Comparison of ENCODE assay signal across 10 cellular contexts in the genomic region with DNA sequence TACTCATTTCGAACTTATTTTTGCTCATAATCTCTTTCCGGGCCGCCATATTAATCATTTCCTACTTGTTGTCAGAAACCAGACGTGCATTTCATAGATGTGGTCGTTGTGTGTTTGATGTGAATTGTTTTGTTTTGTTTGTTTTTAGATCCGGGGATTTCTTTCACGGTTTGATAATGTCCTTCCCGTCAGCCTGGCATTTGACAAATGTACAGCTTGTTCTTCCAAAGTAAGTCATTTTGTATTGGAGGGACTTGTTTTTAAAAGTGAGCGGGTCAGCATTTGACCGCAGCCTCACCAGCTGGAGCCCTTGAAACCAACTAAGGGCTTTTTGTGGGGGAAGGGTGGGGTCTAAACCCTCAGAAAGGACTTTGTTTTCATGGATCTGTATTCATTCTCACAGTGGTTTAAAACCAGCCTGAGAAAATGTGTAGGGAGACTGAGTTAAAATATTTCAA.
DNase-seq lines count a peak whose midpoint lies in the region; ATAC-seq and TF ChIP-seq lines count a peak whose summit lies in the region.
"Had no signal": no experiment of that assay in that cellular context is flagged by ENCODE, and none has a peak within 500 bp of the region (broad histone marks: within the 10 kb centered on the region; RNA-seq: fewer than 3 reads in every experiment).

No MANE protein-coding gene starts in this region.

- no peaks in the 10 kb centered on the region for H3K9me3 Mint-ChIP-seq in CD4-positive, alpha-beta T cell
- H3K9me3 Mint-ChIP-seq in activated CD4-positive, alpha-beta memory T cell treated with anti-CD3 and anti-CD28 coated beads for 36 hours = no peaks in the 10 kb centered on the region

- POLR2A ChIA-PET in CD4-positive, alpha-beta T cell (lab: Charles Lee) = interaction anchor here (1.0 to 1.3 kb wide), 3 partner anchors 13 to 467 kb away, joined by 3 read pairs; partner anchors contain the start of gene TAMM41
- POLR2A ChIA-PET in activated CD4-positive, alpha-beta memory T cell treated with anti-CD3 and anti-CD28 coated beads for 36 hours (lab: Charles Lee) = no interaction called here

- CTCF ChIA-PET in CD4-positive, alpha-beta T cell (lab: Charles Lee) = interaction anchor here (0.8 to 2.8 kb wide), 8 partner anchors 244 to 1100 kb away, joined by 3 to 16 read pairs (median 5); partner anchors contain the start of gene TAMM41
- CTCF ChIA-PET in activated CD4-positive, alpha-beta memory T cell treated with anti-CD3 and anti-CD28 coated beads for 36 hours (lab: Charles Lee) = interaction anchor here (0.6 to 3.6 kb wide), 11 partner anchors 9 to 424 kb away, joined by 3 to 56 read pairs (median 5); partner anchors contain the start of gene VGLL4

- no peak overlapping the region for H2BK15ac ChIP-seq in neuronal stem cell (ENCODE audit: low read length)

- H3K4me1 ChIP-seq in right cardiac atrium (ENCODE audit: control insufficient read depth, insufficient read depth, low read length) = peaks cover 3% of the 10 kb centered on the region
- H3K4me1 ChIP-seq in heart left ventricle = peaks cover 0 to 18% (median 2%) of the 10 kb centered on the region in 12 donors
- peaks cover 3 to 11% of the 10 kb centered on the region in 2 donors for H3K4me1 ChIP-seq in neuronal stem cell (ENCODE audit: control insufficient read depth in 2 of 2, insufficient read depth in 1 of 2, low read depth in 1 of 2, low read length in 2 of 2)

- no peak for TF ChIP-seq POLR2A in heart left ventricle (IDR thresholded peaks at IDR 0.05)

- no peak overlapping the region for H3K4me3 Mint-ChIP-seq in CD4-positive, alpha-beta T cell
- no peak overlapping the region for H3K4me3 Mint-ChIP-seq in activated CD4-positive, alpha-beta memory T cell treated with anti-CD3 and anti-CD28 coated beads for 36 hours

- H3K9me3 ChIP-seq in right cardiac atrium (ENCODE audit: control insufficient read depth, low read length) = no peaks in the 10 kb centered on the region
- H3K9me3 ChIP-seq in heart left ventricle = no peaks in the 10 kb centered on the region
- no peaks in the 10 kb centered on the region for H3K9me3 ChIP-seq in neuronal stem cell (replicated peaks in 1 of 2; ENCODE audit: control insufficient read depth in 2 of 2, insufficient read depth in 1 of 2, low read depth in 1 of 2, low read length in 2 of 2)
- H3K9me3 ChIP-seq in CD4-positive, alpha-beta T cell (ENCODE audit: control insufficient read depth, low read length) = no peaks in the 10 kb centered on the region

- intact Hi-C loops in right cardiac atrium (cut with DNase I) = loop anchor here (2.0 to 10.0 kb wide), 5 partner anchors 272 to 427 kb away; no protein-coding TSS in a partner anchor
- intact Hi-C loops in heart left ventricle (cut with DNase I) = loop anchor here (1.0 to 10.0 kb wide), 13 partner anchors 55 to 795 kb away; no protein-coding TSS in a partner anchor
- intact Hi-C loops in CD4-positive, alpha-beta T cell (cut with DNase I, micrococcal nuclease) = loop anchor here (1.0 kb wide), 3 partner anchors 272 to 424 kb away; no protein-coding TSS in a partner anchor
- intact Hi-C loops in activated CD4-positive, alpha-beta memory T cell treated with anti-CD3 and anti-CD28 coated beads for 36 hours (cut with micrococcal nuclease) = loop anchor here (1.0 to 2.0 kb wide), 2 partner anchors 273 to 424 kb away; no protein-coding TSS in a partner anchor

- H2BK12ac ChIP-seq in neuronal stem cell (ENCODE audit: low read length) = no peak overlapping the region

- 46% methylated on average over 10 of the region's 10 CpGs for WGBS in right cardiac atrium
- WGBS in heart left ventricle, 4 donors = 65 to 73% (median 69%) methylated on average over 10 of the region's 10 CpGs
- 100% methylated on average over 2 of the region's 10 CpGs; no CpG with 5 or more reads in 1 of the 2 donors for WGBS in neuronal stem cell (ENCODE audit: extremely low coverage in 2 of 2, insufficient read length in 2 of 2, insufficient replicate concordance in 1 of 2), 2 donors

- peak overlapping the region; percentile 44 for H3K4me3 ChIP-seq in right cardiac atrium (ENCODE audit: low read length)
- no peak overlapping the region for H3K4me3 ChIP-seq in heart left ventricle
- H3K4me3 ChIP-seq in neuronal stem cell (ENCODE audit: low read length in 2 of 2) = no peak overlapping the region

- no peak overlapping the region for H3K9ac ChIP-seq in neuronal stem cell (ENCODE audit: low read depth, low read length, poor library complexity)
- H3K9ac ChIP-seq: KMS-11 had no signal

- DNase-seq in right cardiac atrium (no peak), heart left ventricle (no peak), fibroblast of peridontal ligament (ENCODE audit: extremely low read depth) (peak; percentile 66), neuronal stem cell (ENCODE audit: low spot score) (no peak), GM13977 (ENCODE audit: low spot score) (no peak)
- no peak for DNase-seq in CD4-positive, alpha-beta T cell
- no peak for DNase-seq in activated CD4-positive, alpha-beta memory T cell treated with anti-CD3 and anti-CD28 coated beads for 36 hours
- DNase-seq: DMS79 had no signal

- no peak overlapping the region for H3K18ac ChIP-seq in neuronal stem cell (ENCODE audit: low read length)

- no peak overlapping the region for H3K27ac Mint-ChIP-seq in CD4-positive, alpha-beta T cell
- no peak overlapping the region for H3K27ac Mint-ChIP-seq in activated CD4-positive, alpha-beta memory T cell treated with anti-CD3 and anti-CD28 coated beads for 36 hours

- H3K4me2 ChIP-seq in neuronal stem cell (ENCODE audit: insufficient read depth, low read length, poor library complexity, severe bottlenecking) = no peak overlapping the region
- H3K4me2 ChIP-seq: KMS-11 had no signal

- in situ Hi-C loops in GM13977 (cut with MboI; ENCODE audit: low pct_unique_long_range_greater_than_20kb, low sequenced_read_pairs, unreplicated experiment) = loop anchor here (10.0 to 25.0 kb wide), 2 partner anchors 275 to 432 kb away; no protein-coding TSS in a partner anchor

- H3K27me3 ChIP-seq in right cardiac atrium (ENCODE audit: control insufficient read depth, insufficient read depth) = no peaks in the 10 kb centered on the region
- H3K27me3 ChIP-seq in heart left ventricle = no peaks in the 10 kb centered on the region
- H3K27me3 ChIP-seq in neuronal stem cell (ENCODE audit: control insufficient read depth in 3 of 3, insufficient read depth in 3 of 3, low read depth in 1 of 3, low read length in 3 of 3) = no peaks in the 10 kb centered on the region
- no peaks in the 10 kb centered on the region for H3K27me3 ChIP-seq in CD4-positive, alpha-beta T cell (ENCODE audit: control insufficient read depth, insufficient read depth, low read length)

- H3K4me1 Mint-ChIP-seq in CD4-positive, alpha-beta T cell (ENCODE audit: low read depth) = no peaks in the 10 kb centered on the region
- H3K4me1 Mint-ChIP-seq in activated CD4-positive, alpha-beta memory T cell treated with anti-CD3 and anti-CD28 coated beads for 36 hours (ENCODE audit: low read depth) = no peaks in the 10 kb centered on the region

- H4K8ac ChIP-seq in neuronal stem cell (ENCODE audit: low read depth, low read length) = no peak overlapping the region

- H2AFZ ChIP-seq in neuronal stem cell (ENCODE audit: low read length) = peak overlapping the region; percentile 35

- no peak overlapping the region for H4K91ac ChIP-seq in neuronal stem cell (ENCODE audit: low read depth, low read length, poor library complexity)

- no peaks in the 10 kb centered on the region for H3K79me1 ChIP-seq in neuronal stem cell (ENCODE audit: low read depth, low read length)

- no peak overlapping the region for H2BK120ac ChIP-seq in neuronal stem cell (ENCODE audit: low read depth, low read length)

- H3K27ac ChIP-seq in right cardiac atrium (ENCODE audit: low read length) (no peak overlapping the region), heart left ventricle (peak overlapping the region in 3 of 12 donors; percentile 1 to 58 (median 15)), neuronal stem cell (replicated peaks; ENCODE audit: low read length) (no peak overlapping the region)
- no peak overlapping the region for H3K27ac ChIP-seq in CD4-positive, alpha-beta T cell (ENCODE audit: low read depth, low read length)
- H3K27ac ChIP-seq: KMS-11 had no signal

- no peak for TF ChIP-seq CTCF in heart left ventricle (IDR thresholded peaks at IDR 0.05)
- TF ChIP-seq CTCF in CD4-positive, alpha-beta T cell (IDR thresholded peaks at IDR 0.05) = no peak
- TF ChIP-seq CTCF in GM13977 (IDR thresholded peaks at IDR 0.05; ENCODE audit: extremely low read depth, insufficient read depth, missing control alignments) = no peak

- H3K36me3 Mint-ChIP-seq in CD4-positive, alpha-beta T cell (ENCODE audit: low read depth) = peaks cover 31% of the 10 kb centered on the region
- peaks cover 11% of the 10 kb centered on the region for H3K36me3 Mint-ChIP-seq in activated CD4-positive, alpha-beta memory T cell treated with anti-CD3 and anti-CD28 coated beads for 36 hours

- peak in 1 of 2 donors; percentile 53 for ATAC-seq in right cardiac atrium
- no peak for ATAC-seq in heart left ventricle
- no peak for ATAC-seq in GM21717 (IDR thresholded peaks at IDR 0.05; ENCODE audit: unreplicated experiment)
- no peak for ATAC-seq in CD4-positive, alpha-beta T cell (ENCODE audit: poor library complexity)

- H2BK5ac ChIP-seq in neuronal stem cell (ENCODE audit: low read length) = no peak overlapping the region

- no peak overlapping the region for H3K14ac ChIP-seq in neuronal stem cell (ENCODE audit: low read length)

- H3K36me3 ChIP-seq in heart left ventricle = peaks cover 0 to 46% (median 0%) of the 10 kb centered on the region in 9 donors
- H3K36me3 ChIP-seq in neuronal stem cell (replicated peaks in 1 of 2; ENCODE audit: control insufficient read depth in 2 of 2, insufficient read depth in 2 of 2, low read length in 2 of 2) = no peaks in the 10 kb centered on the region

- H3K4ac ChIP-seq in neuronal stem cell (ENCODE audit: low read length) = no peak overlapping the region

- no peak overlapping the region for H3K23ac ChIP-seq in neuronal stem cell (ENCODE audit: low read depth, low read length, poor library complexity)

- no peak overlapping the region for H2AK5ac ChIP-seq in neuronal stem cell (ENCODE audit: low read depth, low read length)

- H3K27me3 Mint-ChIP-seq in CD4-positive, alpha-beta T cell = no peaks in the 10 kb centered on the region
- H3K27me3 Mint-ChIP-seq in activated CD4-positive, alpha-beta memory T cell treated with anti-CD3 and anti-CD28 coated beads for 36 hours = no peaks in the 10 kb centered on the region
